Comparison of ENCODE assay signal across 1 cellular context in the genomic region with DNA sequence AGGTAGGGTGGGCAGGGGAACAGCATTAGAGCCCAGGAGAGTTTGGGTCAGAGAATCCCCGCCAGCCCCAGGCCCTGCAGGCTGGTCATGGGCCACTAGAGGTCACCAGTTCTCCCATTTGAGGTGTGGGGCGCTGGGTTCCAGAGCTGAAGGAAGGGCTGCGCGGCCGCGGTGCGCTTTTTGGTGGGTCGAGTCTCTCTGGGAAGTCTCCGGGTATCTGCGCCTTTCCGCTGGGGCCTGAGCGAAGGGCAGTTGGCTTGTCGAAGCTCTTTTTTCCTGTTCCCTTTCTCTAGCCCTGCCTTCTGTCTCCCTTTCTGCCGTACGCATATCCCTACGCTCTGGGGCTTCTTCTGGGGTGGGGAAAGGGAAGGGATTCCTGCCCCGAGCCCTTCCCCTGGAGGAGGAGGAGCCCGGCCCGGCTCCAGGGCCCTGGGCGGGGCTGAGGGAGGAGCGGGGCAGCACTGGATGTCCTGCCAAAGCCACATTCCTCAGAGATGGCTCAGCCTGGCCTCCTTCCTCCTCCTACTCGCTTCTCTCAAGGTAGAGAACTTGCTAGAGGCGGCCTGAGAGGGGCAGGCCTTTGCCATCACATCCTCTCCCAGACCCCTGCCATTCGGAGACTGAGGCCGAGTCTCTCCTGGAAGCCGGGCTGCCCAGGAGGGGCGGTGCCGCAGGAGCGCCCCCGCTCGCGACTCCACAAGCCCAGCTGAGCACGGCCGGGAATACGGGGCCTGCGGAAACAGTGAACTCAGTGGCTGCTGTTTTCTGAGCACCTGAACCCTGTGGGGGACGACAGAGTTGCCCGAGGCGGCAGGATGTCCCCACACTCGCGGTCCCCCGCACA.
TF ChIP-seq lines count a peak whose summit lies in the region.

No MANE protein-coding gene starts in this region.

TF ChIP-seq in K562, 482 proteins besides CTCF, POLR2A, EP300 and RAD21 (continued from another document and continues in another):
- no peak for TF ChIP-seq ARHGAP35 (IDR thresholded peaks at IDR 0.05; ENCODE audit: partially characterized antibody)
- TF ChIP-seq, protein P1, sequence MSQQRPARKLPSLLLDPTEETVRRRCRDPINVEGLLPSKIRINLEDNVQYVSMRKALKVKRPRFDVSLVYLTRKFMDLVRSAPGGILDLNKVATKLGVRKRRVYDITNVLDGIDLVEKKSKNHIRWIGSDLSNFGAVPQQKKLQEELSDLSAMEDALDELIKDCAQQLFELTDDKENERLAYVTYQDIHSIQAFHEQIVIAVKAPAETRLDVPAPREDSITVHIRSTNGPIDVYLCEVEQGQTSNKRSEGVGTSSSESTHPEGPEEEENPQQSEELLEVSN (IDR thresholded peaks at IDR 0.05; ENCODE audit: borderline replicate concordance in 1 of 2, extremely low read depth in 1 of 2, insufficient read depth in 1 of 2, insufficient read length in 1 of 2, low read depth in 1 of 2, low read length in 1 of 2, poor library complexity in 1 of 2, severe bottlenecking in 1 of 2): no peak
- TF ChIP-seq ZMIZ1 (IDR thresholded peaks at IDR 0.05; ENCODE audit: low read depth in 2 of 2, low read length in 2 of 2): no peak
- TF ChIP-seq USF2 (CRISPR knock-in tag; IDR thresholded peaks at IDR 0.05): no peak
- no peak for TF ChIP-seq NR4A1 (CRISPR knock-in tag; IDR thresholded peaks at IDR 0.05)
- no peak for TF ChIP-seq NR4A1 (tag; IDR thresholded peaks at IDR 0.05)
- no peak for TF ChIP-seq CBX5 (IDR thresholded peaks at IDR 0.05; ENCODE audit: borderline replicate concordance, low read depth)
- no peak for TF ChIP-seq HNRNPK (IDR thresholded peaks at IDR 0.05; ENCODE audit: low read depth, low read length, poor library complexity, severe bottlenecking)
- no peak for TF ChIP-seq SNAPC5 (CRISPR knock-in tag; IDR thresholded peaks at IDR 0.05)
- no peak for TF ChIP-seq ZHX1 (conservative IDR thresholded peaks at IDR 0.05; ENCODE audit: low read length)
- TF ChIP-seq ZNF174 (CRISPR knock-in tag; IDR thresholded peaks at IDR 0.05): no peak
- no peak for TF ChIP-seq ZKSCAN1 (IDR thresholded peaks at IDR 0.05; ENCODE audit: low read depth, low read length)
- no peak for TF ChIP-seq ZNF41 (CRISPR knock-in tag; conservative IDR thresholded peaks at IDR 0.05)
- TF ChIP-seq ZNF24 (IDR thresholded peaks at IDR 0.05): 0 out of 2 replicates have a peak, but pooled peaks have one; percentile 5
- TF ChIP-seq SRSF9 (IDR thresholded peaks at IDR 0.05; ENCODE audit: borderline replicate concordance, low read depth, low read length): no peak
- TF ChIP-seq, protein P2, sequence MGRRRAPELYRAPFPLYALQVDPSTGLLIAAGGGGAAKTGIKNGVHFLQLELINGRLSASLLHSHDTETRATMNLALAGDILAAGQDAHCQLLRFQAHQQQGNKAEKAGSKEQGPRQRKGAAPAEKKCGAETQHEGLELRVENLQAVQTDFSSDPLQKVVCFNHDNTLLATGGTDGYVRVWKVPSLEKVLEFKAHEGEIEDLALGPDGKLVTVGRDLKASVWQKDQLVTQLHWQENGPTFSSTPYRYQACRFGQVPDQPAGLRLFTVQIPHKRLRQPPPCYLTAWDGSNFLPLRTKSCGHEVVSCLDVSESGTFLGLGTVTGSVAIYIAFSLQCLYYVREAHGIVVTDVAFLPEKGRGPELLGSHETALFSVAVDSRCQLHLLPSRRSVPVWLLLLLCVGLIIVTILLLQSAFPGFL (CRISPR knock-in tag; IDR thresholded peaks at IDR 0.05): no peak
- TF ChIP-seq DPF2 (IDR thresholded peaks at IDR 0.05): peak; percentile 29; the same call in 1 of the 2 replicates
- no peak for TF ChIP-seq PYGO2 (tag; IDR thresholded peaks at IDR 0.05)
- TF ChIP-seq, protein P3, sequence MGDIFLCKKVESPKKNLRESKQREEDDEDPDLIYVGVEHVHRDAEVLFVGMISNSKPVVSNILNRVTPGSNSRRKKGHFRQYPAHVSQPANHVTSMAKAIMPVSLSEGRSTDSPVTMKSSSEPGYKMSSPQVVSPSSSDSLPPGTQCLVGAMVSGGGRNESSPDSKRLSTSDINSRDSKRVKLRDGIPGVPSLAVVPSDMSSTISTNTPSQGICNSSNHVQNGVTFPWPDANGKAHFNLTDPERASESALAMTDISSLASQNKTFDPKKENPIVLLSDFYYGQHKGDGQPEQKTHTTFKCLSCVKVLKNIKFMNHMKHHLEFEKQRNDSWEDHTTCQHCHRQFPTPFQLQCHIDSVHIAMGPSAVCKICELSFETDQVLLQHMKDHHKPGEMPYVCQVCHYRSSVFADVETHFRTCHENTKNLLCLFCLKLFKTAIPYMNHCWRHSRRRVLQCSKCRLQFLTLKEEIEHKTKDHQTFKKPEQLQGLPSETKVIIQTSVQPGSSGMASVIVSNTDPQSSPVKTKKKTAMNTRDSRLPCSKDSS (IDR thresholded peaks at IDR 0.05; ENCODE audit: low read depth, partially characterized antibody): no peak
- TF ChIP-seq TARDBP (IDR thresholded peaks at IDR 0.05): no peak
- no peak for TF ChIP-seq CREB1 (IDR thresholded peaks at IDR 0.05)
- no peak for TF ChIP-seq CREB1 (CRISPR knock-in tag; IDR thresholded peaks at IDR 0.05)
- TF ChIP-seq KDM2B (CRISPR knock-in tag; IDR thresholded peaks at IDR 0.05): no peak
- TF ChIP-seq MAZ (CRISPR knock-in tag; conservative IDR thresholded peaks at IDR 0.05 in 1 of 2, IDR thresholded peaks at IDR 0.05 in 1 of 2): peak; percentile 69 to 87; a peak in 3 of 4 replicates
- TF ChIP-seq NFRKB (IDR thresholded peaks at IDR 0.05; ENCODE audit: low read depth): no peak
- TF ChIP-seq HEY1 (CRISPR knock-in tag; IDR thresholded peaks at IDR 0.05; ENCODE audit: borderline replicate concordance): no peak
- no peak for TF ChIP-seq DACH1 (IDR thresholded peaks at IDR 0.05; ENCODE audit: partially characterized antibody)
- TF ChIP-seq PRPF4 (IDR thresholded peaks at IDR 0.05; ENCODE audit: insufficient read depth, low read depth, low read length, poor library complexity, severe bottlenecking): no peak
- TF ChIP-seq RBM14 (IDR thresholded peaks at IDR 0.05; ENCODE audit: borderline replicate concordance, insufficient read depth, low read depth, low read length): no peak
- no peak for TF ChIP-seq NUFIP1 (IDR thresholded peaks at IDR 0.05; ENCODE audit: partially characterized antibody)
- peak; percentile 16; the same call in 1 of the 2 replicates for TF ChIP-seq L3MBTL2 (IDR thresholded peaks at IDR 0.05)
- peak; percentile 28; the same call in 1 of the 2 replicates for TF ChIP-seq TCF7 (IDR thresholded peaks at IDR 0.05; ENCODE audit: borderline replicate concordance)
- no peak for TF ChIP-seq ZFP1 (CRISPR knock-in tag; IDR thresholded peaks at IDR 0.05)
- 0 out of 2 replicates have a peak, but pooled peaks have one; percentile 28 for TF ChIP-seq ZBTB2 (IDR thresholded peaks at IDR 0.05)
- no peak for TF ChIP-seq NFIX (CRISPR knock-in tag; IDR thresholded peaks at IDR 0.05; ENCODE audit: low read depth)
- peak; percentile 38 to 62; a peak in 3 of 4 replicates for TF ChIP-seq MNT (conservative IDR thresholded peaks at IDR 0.05)
- no peak for TF ChIP-seq TCFL5 (CRISPR knock-in tag; conservative IDR thresholded peaks at IDR 0.05)
- TF ChIP-seq, protein P4, sequence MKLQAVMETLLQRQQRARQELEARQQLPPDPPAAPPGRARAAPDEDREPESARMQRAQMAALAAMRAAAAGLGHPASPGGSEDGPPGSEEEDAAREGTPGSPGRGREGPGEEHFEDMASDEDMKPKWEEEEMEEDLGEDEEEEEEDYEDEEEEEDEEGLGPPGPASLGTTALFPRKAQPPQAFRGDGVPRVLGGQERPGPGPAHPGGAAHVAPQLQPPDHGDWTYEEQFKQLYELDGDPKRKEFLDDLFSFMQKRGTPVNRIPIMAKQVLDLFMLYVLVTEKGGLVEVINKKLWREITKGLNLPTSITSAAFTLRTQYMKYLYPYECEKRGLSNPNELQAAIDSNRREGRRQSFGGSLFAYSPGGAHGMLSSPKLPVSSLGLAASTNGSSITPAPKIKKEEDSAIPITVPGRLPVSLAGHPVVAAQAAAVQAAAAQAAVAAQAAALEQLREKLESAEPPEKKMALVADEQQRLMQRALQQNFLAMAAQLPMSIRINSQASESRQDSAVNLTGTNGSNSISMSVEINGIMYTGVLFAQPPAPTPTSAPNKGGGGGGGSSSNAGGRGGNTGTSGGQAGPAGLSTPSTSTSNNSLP (IDR thresholded peaks at IDR 0.05; ENCODE audit: borderline replicate concordance, low read depth, low read length): no peak
